19 cellular contexts compared by ENCODE assay signal in genomic region chr7:29322023-29322712, GRCh38.
DNase-seq lines count a peak whose midpoint lies in the region; ATAC-seq and TF ChIP-seq lines count a peak whose summit lies in the region.
"Had no signal": no experiment of that assay in that cellular context is flagged by ENCODE, and none has a peak within 500 bp of the region (broad histone marks: within the 10 kb centered on the region; RNA-seq: fewer than 3 reads in every experiment).

No MANE protein-coding gene starts in this region.

- no peak overlapping the region for H3K23ac ChIP-seq in H9 (ENCODE audit: insufficient read length, low read depth, low read length)

- H3K23me2 ChIP-seq in H9 (ENCODE audit: insufficient read length, low read depth, low read length, poor library complexity, severe bottlenecking), result no peaks in the 10 kb centered on the region

- ATAC-seq in HG03097 (IDR thresholded peaks at IDR 0.05; ENCODE audit: low FRiP score, unreplicated experiment), result no peak
- ATAC-seq: GM23338 had no signal

- H3K9me2 ChIP-seq in Karpas-422 (replicated peaks; ENCODE audit: insufficient read depth, low read length) (no peaks in the 10 kb centered on the region), neural cell (ENCODE audit: insufficient read depth, low read length) (no peaks in the 10 kb centered on the region)

- no peaks in the 10 kb centered on the region for H3K79me1 ChIP-seq in H9 (ENCODE audit: insufficient read depth, low read depth, low read length, poor library complexity, severe bottlenecking)

- no peak overlapping the region for H2BK15ac ChIP-seq in H9 (ENCODE audit: low read depth, low read length)

- H2AK5ac ChIP-seq in H9 (ENCODE audit: insufficient read length, low read length), result no peak overlapping the region

- H4K20me1 ChIP-seq in Karpas-422 (ENCODE audit: insufficient read depth, low read depth, low read length), result no peaks in the 10 kb centered on the region
- H4K20me1 ChIP-seq in neural cell (ENCODE audit: insufficient read depth), result no peaks in the 10 kb centered on the region
- H4K20me1 ChIP-seq in H9 (ENCODE audit: control insufficient read depth, insufficient read depth, insufficient read length), result no peaks in the 10 kb centered on the region
- H4K20me1 ChIP-seq: BLaER1 had no signal

- H3F3A ChIP-seq in neural cell (ENCODE audit: insufficient read depth, low read length, poor library complexity, severe bottlenecking), result no peaks in the 10 kb centered on the region

- H3K4me2 ChIP-seq in Karpas-422 (ENCODE audit: low read depth, low read length, poor library complexity, severe bottlenecking) (peak overlapping the region; percentile 15), neural cell (ENCODE audit: low read length) (no peak overlapping the region), H9 (ENCODE audit: insufficient read depth, insufficient read length, low read length) (no peak overlapping the region)
- H3K4me2 ChIP-seq: GM23338 had no signal

- H3K27ac ChIP-seq in Karpas-422 (ENCODE audit: low read length), result peak overlapping the region; percentile 12; the same call in 1 of the 2 replicates
- peak overlapping the region; percentile 65 for H3K27ac ChIP-seq in cingulate gyrus (ENCODE audit: low read depth, low read length)
- no peak overlapping the region for H3K27ac ChIP-seq in neural cell (ENCODE audit: low read length)
- H3K27ac ChIP-seq in H9 (ENCODE audit: insufficient read length, low read depth, low read length), result no peak overlapping the region
- H3K27ac ChIP-seq: BLaER1 had no signal

- H3K14ac ChIP-seq in H9 (ENCODE audit: insufficient read depth, low read length), result no peak overlapping the region

- no peak for DNase-seq in Karpas-422
- DNase-seq in NCI-H2081 treated with DMSO at 0.1 percent for 48 hours (lab: John Stamatoyannopoulos, UW), result peak; percentile 92
- DNase-seq in H9, result no peak
- DNase-seq in stimulated activated CD4-positive, alpha-beta T cell treated with anti-CD3 and anti-CD28 coated beads, Interleukin-2, amount 100 ng/mL, for 48 hours, result no peak
- DNase-seq: CD4-positive, alpha-beta memory T cell; DMS153; GF-D8; KG1; NCI-H1436 treated with DMSO at 0.1 percent for 48 hours; NCI-H446; NCI-H526 treated with DMSO at 0.1 percent for 48 hours; OCI-M1; Right ventricle myocardium superior; SW 1271 had no signal

- H2AFZ ChIP-seq in Karpas-422 (ENCODE audit: low read length), result peak overlapping the region; percentile 6; the same call in 1 of the 2 replicates
- no peak overlapping the region for H2AFZ ChIP-seq in neural cell (ENCODE audit: low read depth, low read length)
- no peak overlapping the region for H2AFZ ChIP-seq in H9 (ENCODE audit: low read length)
- H2AFZ ChIP-seq: GM23338 had no signal

- H3K4me3 ChIP-seq in Karpas-422 (ENCODE audit: low read length) (no peak overlapping the region), neural cell (ENCODE audit: low read length) (no peak overlapping the region)
- H3K4me3 ChIP-seq: BLaER1, GM23338 had no signal

- TF ChIP-seq CTCF in neural cell (IDR thresholded peaks at IDR 0.05; ENCODE audit: poor library complexity, severe bottlenecking) (no peak), H9 (conservative IDR thresholded peaks at IDR 0.05) (no peak)

- WGBS in H9 (ENCODE audit: extremely low coverage, insufficient read length, low lambda C conversion rate), result no CpG with 5 or more reads among the region's 3 CpGs

- H4K8ac ChIP-seq in H9 (replicated peaks; ENCODE audit: insufficient read length, low read depth, low read length), result no peak overlapping the region

- no peaks in the 10 kb centered on the region; the same call in 1 of the 2 replicates for H3K36me3 ChIP-seq in Karpas-422 (ENCODE audit: insufficient read depth, low read length)
- H3K36me3 ChIP-seq in neural cell (ENCODE audit: insufficient read depth, low read length), result no peaks in the 10 kb centered on the region
- H3K36me3 ChIP-seq: BLaER1 had no signal

- no peaks in the 10 kb centered on the region for H3K27me3 ChIP-seq in Karpas-422 (ENCODE audit: low read length)
- no peaks in the 10 kb centered on the region for H3K27me3 ChIP-seq in neural cell (ENCODE audit: insufficient read depth, low read depth, low read length)
- no peaks in the 10 kb centered on the region for H3K27me3 ChIP-seq in H9 (ENCODE audit: insufficient read depth, low read length)
- H3K27me3 ChIP-seq: BLaER1 had no signal

- H3K9ac ChIP-seq in Karpas-422 (ENCODE audit: low read length) (peak overlapping the region; percentile 39; the same call in 1 of the 2 replicates), neural cell (ENCODE audit: low read length) (no peak overlapping the region), H9 (ENCODE audit: extremely low read depth, insufficient read length, low read length) (no peak overlapping the region)
- H3K9ac ChIP-seq: BLaER1 had no signal

- H4K91ac ChIP-seq in H9 (ENCODE audit: insufficient read length, low read depth, low read length), result no peak overlapping the region

- no peak overlapping the region for H2BK20ac ChIP-seq in H9 (ENCODE audit: low read depth, low read length, poor library complexity, severe bottlenecking)

- H2BK120ac ChIP-seq in H9 (ENCODE audit: low read depth, low read length, poor library complexity, severe bottlenecking), result no peak overlapping the region

- H3K9me3 ChIP-seq in Karpas-422 (ENCODE audit: low read length), result no peaks in the 10 kb centered on the region
- H3K9me3 ChIP-seq in neural cell (ENCODE audit: low read length), result no peaks in the 10 kb centered on the region
- no peaks in the 10 kb centered on the region for H3K9me3 ChIP-seq in H9 (ENCODE audit: control insufficient read depth, low read depth, low read length)

- H3K27ac Mint-ChIP-seq in H9, result no peak overlapping the region
- H3K27ac Mint-ChIP-seq: CD4-positive, alpha-beta memory T cell; GM23338 had no signal

- H3K9me3 Mint-ChIP-seq in H9, result no peaks in the 10 kb centered on the region
- H3K9me3 Mint-ChIP-seq: CD4-positive, alpha-beta memory T cell; GM23338 had no signal

- H3K4me3 Mint-ChIP-seq in H9, result no peak overlapping the region
- H3K4me3 Mint-ChIP-seq: CD4-positive, alpha-beta memory T cell; GM23338 had no signal

- TF ChIP-seq EP300 in neural cell (conservative IDR thresholded peaks at IDR 0.05; ENCODE audit: poor library complexity, severe bottlenecking), result no peak

- H3K4me1 Mint-ChIP-seq in H9, result peaks cover 40 to 41% of the 10 kb centered on the region in 2 experiments
- H3K4me1 Mint-ChIP-seq: CD4-positive, alpha-beta memory T cell had no signal

- no peaks in the 10 kb centered on the region for H3K79me2 ChIP-seq in Karpas-422 (ENCODE audit: low read length)
- peaks cover 10% of the 10 kb centered on the region for H3K79me2 ChIP-seq in neural cell (replicated peaks; ENCODE audit: insufficient read depth, low read length)
- H3K79me2 ChIP-seq in H9 (ENCODE audit: insufficient read depth, low read length), result no peaks in the 10 kb centered on the region

- H3T11ph ChIP-seq in H9 (ENCODE audit: low read length), result no peak overlapping the region

- H3K56ac ChIP-seq in H9 (ENCODE audit: insufficient read length, low read depth, low read length), result no peak overlapping the region

- no peak overlapping the region for H2BK12ac ChIP-seq in H9 (ENCODE audit: insufficient read length, low read depth, low read length)

- no peak for TF ChIP-seq RAD21 in neural cell (conservative IDR thresholded peaks at IDR 0.05)

- H3K4ac ChIP-seq in H9 (ENCODE audit: low read depth, low read length), result no peak overlapping the region

- no peak overlapping the region for H4K5ac ChIP-seq in H9 (ENCODE audit: insufficient read length, low read depth, low read length)

- H3K18ac ChIP-seq in H9 (ENCODE audit: insufficient read length, low read depth, low read length), result no peak overlapping the region

- no peak overlapping the region for H2BK5ac ChIP-seq in H9 (ENCODE audit: insufficient read length, low read length)

- H3K4me1 ChIP-seq in Karpas-422 (ENCODE audit: low read length), result peaks cover 71% of the 10 kb centered on the region
- peaks cover 12% of the 10 kb centered on the region; the same call in 1 of the 2 replicates for H3K4me1 ChIP-seq in H9 (ENCODE audit: insufficient read depth, low read length)

- no peaks in the 10 kb centered on the region; a peak in 1 of 7 replicates for H3K36me3 Mint-ChIP-seq in H9 (ENCODE audit: insufficient read depth in 1 of 3, low read depth in 3 of 3)
- H3K36me3 Mint-ChIP-seq: CD4-positive, alpha-beta memory T cell had no signal

- H3K27me3 Mint-ChIP-seq in H9 (ENCODE audit: low read depth), result no peaks in the 10 kb centered on the region

TF ChIP-seq in neural cell, 6 proteins besides CTCF, POLR2A, EP300 and RAD21:
- no peak for TF ChIP-seq MXI1 (conservative IDR thresholded peaks at IDR 0.05; ENCODE audit: poor library complexity, severe bottlenecking)
- peak; percentile 35 for TF ChIP-seq POLR2AphosphoS5 (IDR thresholded peaks at IDR 0.05)

Comparison
In these comparisons a context has a peak if more than half of its experiments do, and no peak if none do; other contexts are left out.
1. H3K27ac ChIP-seq: peak in Karpas-422 (single experiment) and cingulate gyrus (single experiment); none in neural cell (single experiment) and H9 (single experiment).